ENCODE assay signal across 11 cellular contexts in genomic region chr9:135939351-135940265, GRCh38. TPM values are rescaled to one million over a fixed set of nuclear protein-coding genes. Genes with fewer than 3 reads are reported as not detected.
A peak's percentile ranks its signal among the peaks of the same experiment; 100 is the strongest.
DNase-seq lines count a peak whose midpoint lies in the region; ATAC-seq, FAIRE-seq and TF ChIP-seq lines count a peak whose summit lies in the region.
"Had no signal": no experiment of that assay in that cellular context is flagged by ENCODE, and none has a peak within 500 bp of the region (broad histone marks: within the 10 kb centered on the region; RNA-seq: fewer than 3 reads in every experiment).

No MANE protein-coding gene starts in this region.

- intact Hi-C loops in body of pancreas (cut with DNase I) (no loop called here), thyroid gland (cut with DNase I) (no loop called here)

- no peak for ATAC-seq in body of pancreas
- no peak for ATAC-seq in HG03432 (IDR thresholded peaks at IDR 0.05; ENCODE audit: unreplicated experiment)

- no peak overlapping the region for H3K4me2 ChIP-seq in neuronal stem cell (ENCODE audit: insufficient read depth, low read length, poor library complexity, severe bottlenecking)

- H2AK5ac ChIP-seq in neuronal stem cell (ENCODE audit: low read depth, low read length) = no peak overlapping the region

- no peak overlapping the region for H2AFZ ChIP-seq in neuronal stem cell (ENCODE audit: low read length)

- POLR2A ChIA-PET in activated CD4-positive, alpha-beta T cell treated with anti-CD3 and anti-CD28 coated beads, Interleukin-2, amount 10 ng/mL, durations not matched to agents 7 days and 5 days (lab: Charles Lee) = no interaction called here

- no peaks in the 10 kb centered on the region for H3K27me3 ChIP-seq in neuronal stem cell (ENCODE audit: control insufficient read depth in 3 of 3, insufficient read depth in 3 of 3, low read depth in 1 of 3, low read length in 3 of 3)
- H3K27me3 ChIP-seq in body of pancreas = no peaks in the 10 kb centered on the region
- H3K27me3 ChIP-seq in thyroid gland = no peaks in the 10 kb centered on the region
- H3K27me3 ChIP-seq: BE2C had no signal

- no peaks in the 10 kb centered on the region for H3K27me3 Mint-ChIP-seq in activated CD4-positive, alpha-beta T cell treated with anti-CD3 and anti-CD28 coated beads, Interleukin-2, amount 10 ng/mL, durations not matched to agents 7 days and 5 days
- peaks cover 6% of the 10 kb centered on the region for H3K27me3 Mint-ChIP-seq in activated naive CD8-positive, alpha-beta T cell treated with anti-CD3 and anti-CD28 coated beads for 36 hours

- peak; percentile 23 for FAIRE-seq in HTR-8/SVneo (lab: Jason Lieb, UNC)

- H2BK15ac ChIP-seq in neuronal stem cell (ENCODE audit: low read length) = no peak overlapping the region

- H3K9me3 Mint-ChIP-seq in activated CD4-positive, alpha-beta T cell treated with anti-CD3 and anti-CD28 coated beads, Interleukin-2, amount 10 ng/mL, durations not matched to agents 7 days and 5 days = peaks cover 7% of the 10 kb centered on the region
- H3K9me3 Mint-ChIP-seq in activated naive CD8-positive, alpha-beta T cell treated with anti-CD3 and anti-CD28 coated beads for 36 hours = peaks cover 7% of the 10 kb centered on the region

- no peak overlapping the region for H3K9ac ChIP-seq in neuronal stem cell (ENCODE audit: low read depth, low read length, poor library complexity)

- WGBS in neuronal stem cell (ENCODE audit: extremely low coverage in 2 of 2, insufficient read length in 2 of 2, insufficient replicate concordance in 1 of 2), 2 donors = no CpG with 5 or more reads among the region's 33 CpGs
- WGBS in body of pancreas, 2 donors = 89 to 93% methylated on average over 33 of the region's 33 CpGs
- 95 to 97% methylated on average over 33 of the region's 33 CpGs for WGBS in thyroid gland, 2 donors

- H3K4me1 ChIP-seq in neuronal stem cell (ENCODE audit: control insufficient read depth in 2 of 2, insufficient read depth in 1 of 2, low read depth in 1 of 2, low read length in 2 of 2) (no peaks in the 10 kb centered on the region), body of pancreas (no peaks in the 10 kb centered on the region), thyroid gland (no peaks in the 10 kb centered on the region)
- H3K4me1 ChIP-seq: BE2C had no signal

- H2BK120ac ChIP-seq in neuronal stem cell (ENCODE audit: low read depth, low read length) = no peak overlapping the region

- TF ChIP-seq POLR2A in body of pancreas (IDR thresholded peaks at IDR 0.05) = no peak
- no peak for TF ChIP-seq POLR2A in thyroid gland (IDR thresholded peaks at IDR 0.05)

- H3K27ac Mint-ChIP-seq in activated CD4-positive, alpha-beta T cell treated with anti-CD3 and anti-CD28 coated beads, Interleukin-2, amount 10 ng/mL, durations not matched to agents 7 days and 5 days = peak overlapping the region; percentile 91
- peak overlapping the region; percentile 91 for H3K27ac Mint-ChIP-seq in activated naive CD8-positive, alpha-beta T cell treated with anti-CD3 and anti-CD28 coated beads for 36 hours

- H3K79me1 ChIP-seq in neuronal stem cell (ENCODE audit: low read depth, low read length) = peaks cover 2% of the 10 kb centered on the region

- peaks cover 34 to 82% of the 10 kb centered on the region in 2 donors for H3K36me3 ChIP-seq in neuronal stem cell (replicated peaks in 1 of 2; ENCODE audit: control insufficient read depth in 2 of 2, insufficient read depth in 2 of 2, low read length in 2 of 2)
- peaks cover 0 to 19% of the 10 kb centered on the region in 2 donors for H3K36me3 ChIP-seq in body of pancreas (replicated peaks in 1 of 2; ENCODE audit: insufficient read depth in 1 of 2, low read depth in 2 of 2)
- H3K36me3 ChIP-seq in thyroid gland = peaks cover 42 to 60% of the 10 kb centered on the region in 2 donors

- H2BK5ac ChIP-seq in neuronal stem cell (ENCODE audit: low read length) = no peak overlapping the region

- H3K18ac ChIP-seq in neuronal stem cell (ENCODE audit: low read length) = no peak overlapping the region

- CTCF ChIA-PET in activated CD4-positive, alpha-beta T cell treated with anti-CD3 and anti-CD28 coated beads, Interleukin-2, amount 10 ng/mL, durations not matched to agents 7 days and 5 days (lab: Charles Lee) = no interaction called here

- DNase-seq in HTR-8/SVneo (ENCODE audit: insufficient read length, low spot score) (no peak), neuronal stem cell (ENCODE audit: low spot score) (no peak), body of pancreas (no peak), thyroid gland (no peak)
- DNase-seq in activated CD4-positive, alpha-beta T cell treated with anti-CD3 and anti-CD28 coated beads, Interleukin-2, amount 10 ng/mL, durations not matched to agents 7 days and 5 days = peak; percentile 15
- peak; percentile 50 for DNase-seq in activated naive CD8-positive, alpha-beta T cell treated with anti-CD3 and anti-CD28 coated beads for 36 hours
- peak; percentile 47 for DNase-seq in stimulated activated CD4-positive, alpha-beta T cell treated with anti-CD3 and anti-CD28 coated beads, Interleukin-4, amount 100 ng/mL, for 24 hours
- DNase-seq: BE2C, substantia nigra had no signal

- H3K4me3 Mint-ChIP-seq in activated CD4-positive, alpha-beta T cell treated with anti-CD3 and anti-CD28 coated beads, Interleukin-2, amount 10 ng/mL, durations not matched to agents 7 days and 5 days = peak overlapping the region; percentile 67
- H3K4me3 Mint-ChIP-seq in activated naive CD8-positive, alpha-beta T cell treated with anti-CD3 and anti-CD28 coated beads for 36 hours = peak overlapping the region; percentile 70

- H3K9me3 ChIP-seq in neuronal stem cell (replicated peaks in 1 of 2; ENCODE audit: control insufficient read depth in 2 of 2, insufficient read depth in 1 of 2, low read depth in 1 of 2, low read length in 2 of 2) = peaks cover 11 to 15% of the 10 kb centered on the region in 2 donors
- peaks cover 0 to 6% (median 0%) of the 10 kb centered on the region in 3 donors for H3K9me3 ChIP-seq in body of pancreas
- no peaks in the 10 kb centered on the region for H3K9me3 ChIP-seq in thyroid gland
- H3K9me3 ChIP-seq: BE2C had no signal

- no peak overlapping the region for H4K8ac ChIP-seq in neuronal stem cell (ENCODE audit: low read depth, low read length)

- no peak overlapping the region for H2BK12ac ChIP-seq in neuronal stem cell (ENCODE audit: low read length)

- H3K4me1 Mint-ChIP-seq in activated CD4-positive, alpha-beta T cell treated with anti-CD3 and anti-CD28 coated beads, Interleukin-2, amount 10 ng/mL, durations not matched to agents 7 days and 5 days = peaks cover 4% of the 10 kb centered on the region
- peaks cover 4% of the 10 kb centered on the region for H3K4me1 Mint-ChIP-seq in activated naive CD8-positive, alpha-beta T cell treated with anti-CD3 and anti-CD28 coated beads for 36 hours

- H3K4ac ChIP-seq in neuronal stem cell (ENCODE audit: low read length) = no peak overlapping the region

- H3K23ac ChIP-seq in neuronal stem cell (ENCODE audit: low read depth, low read length, poor library complexity) = no peak overlapping the region

- H4K91ac ChIP-seq in neuronal stem cell (ENCODE audit: low read depth, low read length, poor library complexity) = no peak overlapping the region

- H3K14ac ChIP-seq in neuronal stem cell (ENCODE audit: low read length) = no peak overlapping the region

- no peak for TF ChIP-seq CTCF in body of pancreas (IDR thresholded peaks at IDR 0.05)
- no peak for TF ChIP-seq CTCF in thyroid gland (IDR thresholded peaks at IDR 0.05)

- H3K27ac ChIP-seq in neuronal stem cell (replicated peaks; ENCODE audit: low read length) = no peak overlapping the region
- no peak overlapping the region for H3K27ac ChIP-seq in body of pancreas
- no peak overlapping the region for H3K27ac ChIP-seq in thyroid gland
- H3K27ac ChIP-seq: RWPE1 had no signal

- H3K36me3 Mint-ChIP-seq in activated CD4-positive, alpha-beta T cell treated with anti-CD3 and anti-CD28 coated beads, Interleukin-2, amount 10 ng/mL, durations not matched to agents 7 days and 5 days (ENCODE audit: low read depth) = peaks cover 64% of the 10 kb centered on the region
- peaks cover 71% of the 10 kb centered on the region for H3K36me3 Mint-ChIP-seq in activated naive CD8-positive, alpha-beta T cell treated with anti-CD3 and anti-CD28 coated beads for 36 hours

- H3K4me3 ChIP-seq in neuronal stem cell (ENCODE audit: low read length in 2 of 2) (peak overlapping the region in 1 of 2 donors; percentile 36), body of pancreas (no peak overlapping the region), thyroid gland (replicated peaks in 1 of 3) (no peak overlapping the region)

RNA-seq across cellular contexts. Expression of gene UBAC1, which starts 21.6 kb away (rescaled TPM):
- 10 to 100 TPM; 29.7 to 32.6 TPM for total RNA-seq in activated CD4-positive, alpha-beta T cell treated with anti-CD3 and anti-CD28 coated beads, Interleukin-2, amount 10 ng/mL, durations not matched to agents 7 days and 5 days
- 10 to 100 TPM; 30.0 to 32.6 TPM for total RNA-seq in activated naive CD8-positive, alpha-beta T cell treated with anti-CD3 and anti-CD28 coated beads for 36 hours
- polyA plus RNA-seq in neuronal stem cell (2013, experiment 1 of 2) = 44.5 TPM
- polyA plus RNA-seq in neuronal stem cell (2013, experiment 2 of 2) = 42.3 TPM
- total RNA-seq in body of pancreas (10 to 100 TPM; 17.4 to 25.4 TPM), thyroid gland (10 to 100 TPM; 37.9 to 56.2 (median 44.2) TPM)

RNA-seq across cellular contexts. Expression of gene CAMSAP1, which starts 32.3 kb away (rescaled TPM):
- 10 to 100 TPM; 20.4 to 22.7 TPM for total RNA-seq in activated CD4-positive, alpha-beta T cell treated with anti-CD3 and anti-CD28 coated beads, Interleukin-2, amount 10 ng/mL, durations not matched to agents 7 days and 5 days
- 10 to 100 TPM; 19.9 to 21.8 TPM for total RNA-seq in activated naive CD8-positive, alpha-beta T cell treated with anti-CD3 and anti-CD28 coated beads for 36 hours
- 30.3 TPM for polyA plus RNA-seq in neuronal stem cell (2013, experiment 1 of 2)
- polyA plus RNA-seq in neuronal stem cell (2013, experiment 2 of 2) = 27.6 TPM
- total RNA-seq in body of pancreas (10 to 100 TPM; 14.8 to 30.3 TPM), thyroid gland (10 to 100 TPM; 11.8 to 23.4 (median 19.9) TPM)

Comparison
In these comparisons a context has a peak if more than half of its experiments do, and no peak if none do; other contexts are left out.
1. DNase-seq: peak in activated CD4-positive, alpha-beta T cell treated with anti-CD3 and anti-CD28 coated beads, Interleukin-2, amount 10 ng/mL, durations not matched to agents 7 days and 5 days (single experiment), activated naive CD8-positive, alpha-beta T cell treated with anti-CD3 and anti-CD28 coated beads for 36 hours (single experiment) and stimulated activated CD4-positive, alpha-beta T cell treated with anti-CD3 and anti-CD28 coated beads, Interleukin-4, amount 100 ng/mL, for 24 hours (single experiment); none in HTR-8/SVneo (single experiment), neuronal stem cell (single experiment), body of pancreas (0 of 4) and thyroid gland (0 of 2).